1 cellular context compared by ENCODE assay signal in the genomic region with DNA sequence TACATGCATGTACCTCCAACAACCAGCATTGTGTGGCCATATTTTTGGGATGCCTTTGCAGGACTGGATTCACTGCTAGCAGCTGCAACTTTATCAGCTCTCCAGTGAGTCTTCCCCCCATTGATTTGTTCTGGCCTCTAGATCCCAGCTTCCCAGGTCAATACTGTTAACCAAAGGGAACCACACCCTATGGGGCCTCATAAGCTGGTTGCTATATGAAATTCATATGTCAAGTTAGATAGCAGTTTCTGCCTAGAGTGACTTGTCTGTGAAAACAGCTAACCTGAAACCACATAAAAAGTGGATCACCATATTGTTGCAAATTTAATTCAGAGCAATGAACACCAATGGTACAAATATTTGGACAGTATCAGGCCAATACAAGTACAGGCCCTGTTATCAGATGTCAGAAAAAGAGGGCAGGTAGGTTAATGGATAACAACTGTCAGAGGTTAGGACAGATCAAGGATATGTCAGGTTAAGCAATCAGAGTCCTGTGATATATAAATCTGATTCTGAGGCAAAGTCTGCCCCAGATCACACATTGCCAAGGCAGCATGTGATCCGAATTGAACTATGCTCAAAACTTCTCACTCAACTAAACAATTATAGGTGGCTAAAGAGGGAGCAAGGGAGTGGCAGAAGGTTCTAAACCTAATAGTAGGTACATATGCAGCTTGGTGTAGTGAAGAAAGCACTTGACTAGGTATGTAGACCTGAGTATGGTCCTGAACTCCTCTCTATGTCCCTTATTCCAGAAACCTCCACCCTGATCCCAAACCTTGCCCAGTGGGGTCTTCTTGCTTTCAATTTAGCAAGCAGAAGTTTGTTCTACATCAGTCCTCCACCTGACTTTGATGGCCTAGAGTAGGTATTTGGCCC.
A peak's percentile ranks its signal among the peaks of the same experiment; 100 is the strongest.
TF ChIP-seq lines count a peak whose summit lies in the region.

No MANE protein-coding gene starts in this region.

TF ChIP-seq in HepG2, 621 proteins besides CTCF, POLR2A, EP300 and RAD21 (continued from another document and continues in another):
- TF ChIP-seq FOXJ3 (CRISPR knock-in tag; IDR thresholded peaks at IDR 0.05; ENCODE audit: borderline replicate concordance) (peak; percentile 88; the same call in 1 of the 2 replicates), NAIF1 (CRISPR knock-in tag; IDR thresholded peaks at IDR 0.05; ENCODE audit: borderline replicate concordance) (no peak), ZNF232 (CRISPR knock-in tag; IDR thresholded peaks at IDR 0.05; ENCODE audit: borderline replicate concordance) (no peak), GABPB1 (CRISPR knock-in tag; IDR thresholded peaks at IDR 0.05) (no peak), ZBTB3 (CRISPR knock-in tag; IDR thresholded peaks at IDR 0.05; ENCODE audit: borderline replicate concordance, low read depth) (no peak), HDAC6 (IDR thresholded peaks at IDR 0.05; ENCODE audit: low read depth, low read length) (no peak), TAF15 (IDR thresholded peaks at IDR 0.05; ENCODE audit: low read depth, low read length, poor library complexity, severe bottlenecking) (no peak), SNAI1 (CRISPR knock-in tag; IDR thresholded peaks at IDR 0.05; ENCODE audit: borderline replicate concordance) (no peak), ZFX (CRISPR knock-in tag; IDR thresholded peaks at IDR 0.05; ENCODE audit: low read depth) (peak; percentile 35; the same call in 1 of the 2 replicates), ZNF775 (CRISPR knock-in tag; IDR thresholded peaks at IDR 0.05; ENCODE audit: borderline replicate concordance) (no peak), SAP130 (CRISPR knock-in tag; IDR thresholded peaks at IDR 0.05; ENCODE audit: low read depth) (peak; percentile 88), SOX6 (IDR thresholded peaks at IDR 0.05) (no peak), SOX6 (CRISPR knock-in tag; IDR thresholded peaks at IDR 0.05) (peak; percentile 97), ATRX (CRISPR knock-in tag; IDR thresholded peaks at IDR 0.05; ENCODE audit: borderline replicate concordance) (no peak), TSC22D2 (CRISPR knock-in tag; IDR thresholded peaks at IDR 0.05; ENCODE audit: borderline replicate concordance) (no peak), HMG20A (CRISPR knock-in tag; IDR thresholded peaks at IDR 0.05; ENCODE audit: borderline replicate concordance) (peak; percentile 94), ZNF558 (CRISPR knock-in tag; IDR thresholded peaks at IDR 0.05; ENCODE audit: borderline replicate concordance) (no peak), BRD4 (CRISPR knock-in tag; IDR thresholded peaks at IDR 0.05) (no peak), RXRA (CRISPR knock-in tag; IDR thresholded peaks at IDR 0.05) (peak; percentile 28; the same call in 1 of the 2 replicates), ZFP41 (CRISPR knock-in tag; IDR thresholded peaks at IDR 0.05; ENCODE audit: borderline replicate concordance) (no peak), ZNF12 (CRISPR knock-in tag; IDR thresholded peaks at IDR 0.05) (peak; percentile 42; the same call in 1 of the 2 replicates), SCMH1 (CRISPR knock-in tag; IDR thresholded peaks at IDR 0.05; ENCODE audit: borderline replicate concordance) (no peak), ELF1 (CRISPR knock-in tag; IDR thresholded peaks at IDR 0.05) (0 out of 2 replicates have a peak, but pooled peaks have one; percentile 16), ZSCAN30 (CRISPR knock-in tag; IDR thresholded peaks at IDR 0.05) (peak; percentile 80; the same call in 1 of the 2 replicates), ZNF792 (CRISPR knock-in tag; IDR thresholded peaks at IDR 0.05) (no peak; the same call in 1 of the 2 replicates), ZFP36 (IDR thresholded peaks at IDR 0.05; ENCODE audit: borderline replicate concordance, low read depth, low read length, partially characterized antibody) (no peak), ELF3 (CRISPR knock-in tag; IDR thresholded peaks at IDR 0.05) (peak; percentile 87), ATF7-NPFF (CRISPR knock-in tag; IDR thresholded peaks at IDR 0.05; ENCODE audit: low read depth) (0 out of 2 replicates have a peak, but pooled peaks have one; percentile 51), TP53 (CRISPR knock-in tag; conservative IDR thresholded peaks at IDR 0.05) (no peak), ZBTB1 (CRISPR knock-in tag; IDR thresholded peaks at IDR 0.05; ENCODE audit: borderline replicate concordance) (no peak), ZNF331 (CRISPR knock-in tag; IDR thresholded peaks at IDR 0.05) (peak; percentile 13), EHMT2 (IDR thresholded peaks at IDR 0.05; ENCODE audit: borderline replicate concordance, low read depth, low read length) (peak; percentile 93; the same call in 1 of the 2 replicates), HDAC2 (CRISPR knock-in tag; IDR thresholded peaks at IDR 0.05) (peak; percentile 91), SUZ12 (IDR thresholded peaks at IDR 0.05; ENCODE audit: low read depth, low read length) (no peak), SETDB1 (CRISPR knock-in tag; IDR thresholded peaks at IDR 0.05; ENCODE audit: borderline replicate concordance) (peak; percentile 47; the same call in 1 of the 2 replicates)
- TF ChIP-seq, protein P1, sequence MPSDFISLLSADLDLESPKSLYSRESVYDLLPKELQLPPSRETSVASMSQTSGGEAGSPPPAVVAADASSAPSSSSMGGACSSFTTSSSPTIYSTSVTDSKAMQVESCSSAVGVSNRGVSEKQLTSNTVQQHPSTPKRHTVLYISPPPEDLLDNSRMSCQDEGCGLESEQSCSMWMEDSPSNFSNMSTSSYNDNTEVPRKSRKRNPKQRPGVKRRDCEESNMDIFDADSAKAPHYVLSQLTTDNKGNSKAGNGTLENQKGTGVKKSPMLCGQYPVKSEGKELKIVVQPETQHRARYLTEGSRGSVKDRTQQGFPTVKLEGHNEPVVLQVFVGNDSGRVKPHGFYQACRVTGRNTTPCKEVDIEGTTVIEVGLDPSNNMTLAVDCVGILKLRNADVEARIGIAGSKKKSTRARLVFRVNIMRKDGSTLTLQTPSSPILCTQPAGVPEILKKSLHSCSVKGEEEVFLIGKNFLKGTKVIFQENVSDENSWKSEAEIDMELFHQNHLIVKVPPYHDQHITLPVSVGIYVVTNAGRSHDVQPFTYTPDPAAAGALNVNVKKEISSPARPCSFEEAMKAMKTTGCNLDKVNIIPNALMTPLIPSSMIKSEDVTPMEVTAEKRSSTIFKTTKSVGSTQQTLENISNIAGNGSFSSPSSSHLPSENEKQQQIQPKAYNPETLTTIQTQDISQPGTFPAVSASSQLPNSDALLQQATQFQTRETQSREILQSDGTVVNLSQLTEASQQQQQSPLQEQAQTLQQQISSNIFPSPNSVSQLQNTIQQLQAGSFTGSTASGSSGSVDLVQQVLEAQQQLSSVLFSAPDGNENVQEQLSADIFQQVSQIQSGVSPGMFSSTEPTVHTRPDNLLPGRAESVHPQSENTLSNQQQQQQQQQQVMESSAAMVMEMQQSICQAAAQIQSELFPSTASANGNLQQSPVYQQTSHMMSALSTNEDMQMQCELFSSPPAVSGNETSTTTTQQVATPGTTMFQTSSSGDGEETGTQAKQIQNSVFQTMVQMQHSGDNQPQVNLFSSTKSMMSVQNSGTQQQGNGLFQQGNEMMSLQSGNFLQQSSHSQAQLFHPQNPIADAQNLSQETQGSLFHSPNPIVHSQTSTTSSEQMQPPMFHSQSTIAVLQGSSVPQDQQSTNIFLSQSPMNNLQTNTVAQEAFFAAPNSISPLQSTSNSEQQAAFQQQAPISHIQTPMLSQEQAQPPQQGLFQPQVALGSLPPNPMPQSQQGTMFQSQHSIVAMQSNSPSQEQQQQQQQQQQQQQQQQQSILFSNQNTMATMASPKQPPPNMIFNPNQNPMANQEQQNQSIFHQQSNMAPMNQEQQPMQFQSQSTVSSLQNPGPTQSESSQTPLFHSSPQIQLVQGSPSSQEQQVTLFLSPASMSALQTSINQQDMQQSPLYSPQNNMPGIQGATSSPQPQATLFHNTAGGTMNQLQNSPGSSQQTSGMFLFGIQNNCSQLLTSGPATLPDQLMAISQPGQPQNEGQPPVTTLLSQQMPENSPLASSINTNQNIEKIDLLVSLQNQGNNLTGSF (CRISPR knock-in tag; IDR thresholded peaks at IDR 0.05) = no peak
- TF ChIP-seq, protein P2, sequence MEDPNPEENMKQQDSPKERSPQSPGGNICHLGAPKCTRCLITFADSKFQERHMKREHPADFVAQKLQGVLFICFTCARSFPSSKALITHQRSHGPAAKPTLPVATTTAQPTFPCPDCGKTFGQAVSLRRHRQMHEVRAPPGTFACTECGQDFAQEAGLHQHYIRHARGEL (CRISPR knock-in tag; IDR thresholded peaks at IDR 0.05) = no peak
- TF ChIP-seq, protein P3, sequence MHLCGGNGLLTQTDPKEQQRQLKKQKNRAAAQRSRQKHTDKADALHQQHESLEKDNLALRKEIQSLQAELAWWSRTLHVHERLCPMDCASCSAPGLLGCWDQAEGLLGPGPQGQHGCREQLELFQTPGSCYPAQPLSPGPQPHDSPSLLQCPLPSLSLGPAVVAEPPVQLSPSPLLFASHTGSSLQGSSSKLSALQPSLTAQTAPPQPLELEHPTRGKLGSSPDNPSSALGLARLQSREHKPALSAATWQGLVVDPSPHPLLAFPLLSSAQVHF (CRISPR knock-in tag; IDR thresholded peaks at IDR 0.05) = no peak
- TF ChIP-seq, protein P4, sequence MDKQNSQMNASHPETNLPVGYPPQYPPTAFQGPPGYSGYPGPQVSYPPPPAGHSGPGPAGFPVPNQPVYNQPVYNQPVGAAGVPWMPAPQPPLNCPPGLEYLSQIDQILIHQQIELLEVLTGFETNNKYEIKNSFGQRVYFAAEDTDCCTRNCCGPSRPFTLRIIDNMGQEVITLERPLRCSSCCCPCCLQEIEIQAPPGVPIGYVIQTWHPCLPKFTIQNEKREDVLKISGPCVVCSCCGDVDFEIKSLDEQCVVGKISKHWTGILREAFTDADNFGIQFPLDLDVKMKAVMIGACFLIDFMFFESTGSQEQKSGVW (CRISPR knock-in tag; IDR thresholded peaks at IDR 0.05; ENCODE audit: borderline replicate concordance) = no peak
- TF ChIP-seq, protein P5, sequence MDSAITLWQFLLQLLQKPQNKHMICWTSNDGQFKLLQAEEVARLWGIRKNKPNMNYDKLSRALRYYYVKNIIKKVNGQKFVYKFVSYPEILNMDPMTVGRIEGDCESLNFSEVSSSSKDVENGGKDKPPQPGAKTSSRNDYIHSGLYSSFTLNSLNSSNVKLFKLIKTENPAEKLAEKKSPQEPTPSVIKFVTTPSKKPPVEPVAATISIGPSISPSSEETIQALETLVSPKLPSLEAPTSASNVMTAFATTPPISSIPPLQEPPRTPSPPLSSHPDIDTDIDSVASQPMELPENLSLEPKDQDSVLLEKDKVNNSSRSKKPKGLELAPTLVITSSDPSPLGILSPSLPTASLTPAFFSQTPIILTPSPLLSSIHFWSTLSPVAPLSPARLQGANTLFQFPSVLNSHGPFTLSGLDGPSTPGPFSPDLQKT (CRISPR knock-in tag; IDR thresholded peaks at IDR 0.05; ENCODE audit: borderline replicate concordance) = no peak
- TF ChIP-seq, protein P6, sequence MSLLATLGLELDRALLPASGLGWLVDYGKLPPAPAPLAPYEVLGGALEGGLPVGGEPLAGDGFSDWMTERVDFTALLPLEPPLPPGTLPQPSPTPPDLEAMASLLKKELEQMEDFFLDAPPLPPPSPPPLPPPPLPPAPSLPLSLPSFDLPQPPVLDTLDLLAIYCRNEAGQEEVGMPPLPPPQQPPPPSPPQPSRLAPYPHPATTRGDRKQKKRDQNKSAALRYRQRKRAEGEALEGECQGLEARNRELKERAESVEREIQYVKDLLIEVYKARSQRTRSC (CRISPR knock-in tag; IDR thresholded peaks at IDR 0.05; ENCODE audit: low read depth) = no peak
- TF ChIP-seq, protein P7, sequence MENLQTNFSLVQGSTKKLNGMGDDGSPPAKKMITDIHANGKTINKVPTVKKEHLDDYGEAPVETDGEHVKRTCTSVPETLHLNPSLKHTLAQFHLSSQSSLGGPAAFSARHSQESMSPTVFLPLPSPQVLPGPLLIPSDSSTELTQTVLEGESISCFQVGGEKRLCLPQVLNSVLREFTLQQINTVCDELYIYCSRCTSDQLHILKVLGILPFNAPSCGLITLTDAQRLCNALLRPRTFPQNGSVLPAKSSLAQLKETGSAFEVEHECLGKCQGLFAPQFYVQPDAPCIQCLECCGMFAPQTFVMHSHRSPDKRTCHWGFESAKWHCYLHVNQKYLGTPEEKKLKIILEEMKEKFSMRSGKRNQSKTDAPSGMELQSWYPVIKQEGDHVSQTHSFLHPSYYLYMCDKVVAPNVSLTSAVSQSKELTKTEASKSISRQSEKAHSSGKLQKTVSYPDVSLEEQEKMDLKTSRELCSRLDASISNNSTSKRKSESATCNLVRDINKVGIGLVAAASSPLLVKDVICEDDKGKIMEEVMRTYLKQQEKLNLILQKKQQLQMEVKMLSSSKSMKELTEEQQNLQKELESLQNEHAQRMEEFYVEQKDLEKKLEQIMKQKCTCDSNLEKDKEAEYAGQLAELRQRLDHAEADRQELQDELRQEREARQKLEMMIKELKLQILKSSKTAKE (CRISPR knock-in tag; IDR thresholded peaks at IDR 0.05; ENCODE audit: borderline replicate concordance) = peak; percentile 67; the same call in 1 of the 2 replicates
- TF ChIP-seq, protein P8, sequence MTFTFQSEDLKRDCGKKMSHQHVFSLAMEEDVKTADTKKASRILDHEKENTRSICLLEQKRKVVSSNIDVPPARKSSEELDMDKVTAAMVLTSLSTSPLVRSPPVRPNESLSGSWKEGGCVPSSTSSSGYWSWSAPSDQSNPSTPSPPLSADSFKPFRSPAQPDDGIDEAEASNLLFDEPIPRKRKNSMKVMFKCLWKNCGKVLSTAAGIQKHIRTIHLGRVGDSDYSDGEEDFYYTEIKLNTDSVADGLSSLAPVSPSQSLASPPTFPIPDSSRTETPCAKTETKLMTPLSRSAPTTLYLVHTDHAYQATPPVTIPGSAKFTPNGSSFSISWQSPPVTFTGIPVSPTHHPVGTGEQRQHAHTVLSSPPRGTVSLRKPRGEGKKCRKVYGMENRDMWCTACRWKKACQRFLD (CRISPR knock-in tag; IDR thresholded peaks at IDR 0.05; ENCODE audit: borderline replicate concordance) = no peak
- TF ChIP-seq, protein P9, sequence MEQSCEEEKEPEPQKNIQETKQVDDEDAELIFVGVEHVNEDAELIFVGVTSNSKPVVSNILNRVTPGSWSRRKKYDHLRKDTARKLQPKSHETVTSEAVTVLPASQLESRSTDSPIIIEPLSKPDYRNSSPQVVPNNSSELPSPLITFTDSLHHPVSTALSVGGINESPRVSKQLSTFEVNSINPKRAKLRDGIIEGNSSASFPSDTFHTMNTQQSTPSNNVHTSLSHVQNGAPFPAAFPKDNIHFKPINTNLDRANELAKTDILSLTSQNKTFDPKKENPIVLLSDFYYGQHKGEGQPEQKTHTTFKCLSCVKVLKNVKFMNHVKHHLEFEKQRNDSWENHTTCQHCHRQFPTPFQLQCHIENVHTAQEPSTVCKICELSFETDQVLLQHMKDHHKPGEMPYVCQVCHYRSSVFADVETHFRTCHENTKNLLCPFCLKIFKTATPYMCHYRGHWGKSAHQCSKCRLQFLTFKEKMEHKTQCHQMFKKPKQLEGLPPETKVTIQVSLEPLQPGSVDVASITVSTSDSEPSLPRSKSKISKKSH (CRISPR knock-in tag; IDR thresholded peaks at IDR 0.05; ENCODE audit: borderline replicate concordance) = no peak
